27 cellular contexts compared by ENCODE assay signal in the genomic region with DNA sequence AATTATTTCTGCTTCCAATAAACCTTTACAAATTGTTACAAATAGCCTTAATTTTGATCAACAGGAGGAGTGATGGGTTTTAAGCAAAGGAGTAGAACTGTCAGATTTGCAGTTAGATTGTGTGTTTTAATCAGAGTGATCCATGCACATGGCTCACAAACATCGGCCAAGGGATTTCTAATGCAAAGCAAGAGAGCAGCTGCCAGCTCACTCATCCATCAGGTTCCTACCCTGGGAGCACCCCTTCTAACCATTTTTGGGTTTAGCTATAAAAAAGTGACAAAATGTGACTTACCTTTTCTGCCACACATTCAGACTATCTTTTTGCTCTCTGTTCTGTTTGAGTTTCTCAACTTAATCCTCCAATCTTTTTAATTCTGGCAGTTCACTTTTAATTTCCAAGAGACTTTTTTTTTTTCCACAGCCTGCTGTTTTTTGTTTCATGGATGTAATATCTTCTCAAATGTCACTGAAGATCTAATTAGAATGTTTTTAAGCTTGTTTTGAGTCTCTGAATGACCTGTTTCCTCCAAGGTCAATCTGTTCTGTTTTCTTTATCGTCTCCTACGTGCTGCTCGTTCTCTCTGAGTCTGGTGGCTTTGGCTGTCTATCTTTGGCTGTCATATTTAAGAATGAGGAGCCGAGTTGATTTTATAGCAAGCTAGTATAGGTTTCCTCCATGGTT. TPM values are rescaled to one million over a fixed set of nuclear protein-coding genes. Genes with fewer than 3 reads are reported as not detected.
"Had no signal": no experiment of that assay in that cellular context is flagged by ENCODE, and none has a peak within 500 bp of the region (broad histone marks: within the 10 kb centered on the region; RNA-seq: fewer than 3 reads in every experiment).

No MANE protein-coding gene starts in this region.

- H3K9me3 ChIP-seq: esophagus muscularis mucosa, gastrocnemius medialis, lower lobe of right lung, ovary, right atrium auricular region, sigmoid colon, testis, tibial nerve, upper lobe of right lung had no signal

- H3K4me3 ChIP-seq: esophagus muscularis mucosa, gastrocnemius medialis, hepatocyte, lower lobe of right lung, neural progenitor cell, ovary, right atrium auricular region, sigmoid colon, skin epidermis, testis, tibial nerve, upper lobe of right lung had no signal

- H2AFZ ChIP-seq: hepatocyte, neural progenitor cell had no signal

- DNase-seq: effector memory CD4-positive, alpha-beta T cell; gastrocnemius medialis; kidney; left cardiac atrium; lower lobe of right lung; natural killer cell; nucleus accumbens; ovary; sigmoid colon; stimulated activated CD4-positive, alpha-beta T cell treated with anti-CD3 and anti-CD28 coated beads, Interleukin-2, amount 100 ng/mL, for 24 hours; stimulated activated CD4-positive, alpha-beta T cell treated with anti-CD3 and anti-CD28 coated beads, Interleukin-4, amount 100 ng/mL, for 4 hours; stimulated activated naive B cell treated with anti-CD40 and anti-IgM and Interleukin-4, amounts not matched to agents 10 μg/mL and 1 μg/mL and 100 μg/mL, for 72 hours; stimulated activated naive CD8-positive, alpha-beta T cell treated with anti-CD3 and anti-CD28 coated beads, Interleukin-15, amount 100 ng/mL, for 72 hours; testis; upper lobe of right lung had no signal

- ATAC-seq: gastrocnemius medialis; left cardiac atrium; lower lobe of right lung; natural killer cell; stimulated activated naive B cell treated with anti-CD40 and anti-IgM and Interleukin-4, amounts not matched to agents 10 μg/mL and 1 μg/mL and 100 μg/mL, for 72 hours; stimulated activated naive CD8-positive, alpha-beta T cell treated with anti-CD3 and anti-CD28 coated beads, Interleukin-15, amount 100 ng/mL, for 72 hours; upper lobe of right lung had no signal

- H3K4me2 ChIP-seq: hepatocyte, neural progenitor cell had no signal

- H3K79me2 ChIP-seq: hepatocyte had no signal

- H3K27ac ChIP-seq: esophagus muscularis mucosa, gastrocnemius medialis, hepatocyte, lower lobe of right lung, neural progenitor cell, ovary, right atrium auricular region, sigmoid colon, skin epidermis, testis, tibial nerve, upper lobe of right lung had no signal

- H3K9ac ChIP-seq: neural progenitor cell had no signal

- H3K4me1 ChIP-seq: gastrocnemius medialis, lower lobe of right lung, neural progenitor cell, testis, upper lobe of right lung had no signal

- H3K27me3 ChIP-seq: esophagus muscularis mucosa, gastrocnemius medialis, hepatocyte, neural progenitor cell, ovary, right atrium auricular region, sigmoid colon, testis, tibial nerve, upper lobe of right lung had no signal

- H3K36me3 ChIP-seq: esophagus muscularis mucosa, gastrocnemius medialis, lower lobe of right lung, neural progenitor cell, ovary, right atrium auricular region, sigmoid colon, tibial nerve, upper lobe of right lung had no signal

RNA-seq across cellular contexts. Expression of a gene that starts 6.0 kb away (rescaled TPM):
- total RNA-seq: esophagus muscularis mucosa, fibroblast of villous mesenchyme, gastrocnemius medialis, hepatocyte, kidney, left cardiac atrium, lower lobe of right lung, mesothelial cell of epicardium, mucosa of gallbladder, myocyte, natural killer cell, posterior vena cava, right atrium auricular region, sigmoid colon, subcutaneous adipose tissue, testis, upper lobe of right lung had no signal
